In the genomic region with DNA sequence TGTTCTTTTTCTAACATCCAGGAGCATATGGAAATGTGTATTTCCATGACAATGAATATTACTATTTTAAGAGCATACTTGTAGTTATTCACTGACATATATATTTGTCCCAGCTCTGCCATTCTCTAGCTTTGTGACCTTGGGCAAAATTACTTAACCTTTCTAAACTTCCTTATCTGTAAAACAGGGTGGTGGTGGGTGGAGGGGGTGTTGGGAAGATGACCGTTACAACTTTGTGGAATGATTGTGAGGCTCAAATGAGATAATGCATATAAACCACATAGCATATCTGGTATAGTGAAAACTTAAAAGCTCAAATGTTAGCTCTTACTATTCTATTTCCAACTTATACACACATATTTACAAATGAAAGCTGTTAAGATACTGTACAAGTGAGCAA, we compare ENCODE assay signal across 9 cellular contexts. TPM values are rescaled to one million over a fixed set of nuclear protein-coding genes. Genes with fewer than 3 reads are reported as not detected.
DNase-seq lines count a peak whose midpoint lies in the region; ATAC-seq, FAIRE-seq and TF ChIP-seq lines count a peak whose summit lies in the region.
"Had no signal": no experiment of that assay in that cellular context is flagged by ENCODE, and none has a peak within 500 bp of the region (broad histone marks: within the 10 kb centered on the region; RNA-seq: fewer than 3 reads in every experiment).

No MANE protein-coding gene starts in this region.

- ATAC-seq in GM18858 (IDR thresholded peaks at IDR 0.05; ENCODE audit: unreplicated experiment), result no peak
- ATAC-seq: HepG2 had no signal

- H3K4me1 Mint-ChIP-seq in activated T-helper 2 cell treated with anti-CD3 and anti-CD28 coated beads, Interferon-gamma antibody, Interleukin-2, Interleukin-4, amounts not matched to agents 10 μg/mL and 5 μg/mL and 100 μg/mL, durations not matched to agents 14 hours and 24 hours and 36 hours (ENCODE audit: low read depth), result peaks cover 4% of the 10 kb centered on the region

- no peaks in the 10 kb centered on the region for H3K9me3 Mint-ChIP-seq in activated T-helper 2 cell treated with anti-CD3 and anti-CD28 coated beads, Interferon-gamma antibody, Interleukin-2, Interleukin-4, amounts not matched to agents 10 μg/mL and 5 μg/mL and 100 μg/mL, durations not matched to agents 14 hours and 24 hours and 36 hours
- H3K9me3 Mint-ChIP-seq: CD14-positive monocyte had no signal

- intact Hi-C loops in activated T-helper 2 cell treated with anti-CD3 and anti-CD28 coated beads, Interferon-gamma antibody, Interleukin-2, Interleukin-4, amounts not matched to agents 10 μg/mL and 5 μg/mL and 100 μg/mL, durations not matched to agents 14 hours and 24 hours and 36 hours (cut with micrococcal nuclease), result no loop called here

- peak overlapping the region; percentile 38 for H3K27ac Mint-ChIP-seq in activated T-helper 2 cell treated with anti-CD3 and anti-CD28 coated beads, Interferon-gamma antibody, Interleukin-2, Interleukin-4, amounts not matched to agents 10 μg/mL and 5 μg/mL and 100 μg/mL, durations not matched to agents 14 hours and 24 hours and 36 hours

- H3K27me3 Mint-ChIP-seq in activated T-helper 2 cell treated with anti-CD3 and anti-CD28 coated beads, Interferon-gamma antibody, Interleukin-2, Interleukin-4, amounts not matched to agents 10 μg/mL and 5 μg/mL and 100 μg/mL, durations not matched to agents 14 hours and 24 hours and 36 hours (ENCODE audit: low read depth), result no peaks in the 10 kb centered on the region

- no peak overlapping the region for H3K4me3 Mint-ChIP-seq in activated T-helper 2 cell treated with anti-CD3 and anti-CD28 coated beads, Interferon-gamma antibody, Interleukin-2, Interleukin-4, amounts not matched to agents 10 μg/mL and 5 μg/mL and 100 μg/mL, durations not matched to agents 14 hours and 24 hours and 36 hours (ENCODE audit: low read depth)
- H3K4me3 Mint-ChIP-seq: CD14-positive monocyte had no signal

- peaks cover 50% of the 10 kb centered on the region for H3K36me3 Mint-ChIP-seq in activated T-helper 2 cell treated with anti-CD3 and anti-CD28 coated beads, Interferon-gamma antibody, Interleukin-2, Interleukin-4, amounts not matched to agents 10 μg/mL and 5 μg/mL and 100 μg/mL, durations not matched to agents 14 hours and 24 hours and 36 hours (ENCODE audit: low read depth)

- no peak for TF ChIP-seq POLR2A in erythroblast (IDR thresholded peaks at IDR 0.05; ENCODE audit: low read length)

- FAIRE-seq in GM18507 (lab: Jason Lieb, UNC), result peak; percentile 41
- FAIRE-seq: HepG2 had no signal

- DNase-seq in GM18507 (ENCODE audit: extremely low spot score, insufficient read length, low read depth) (no peak), OCI-M2 (lab: John Stamatoyannopoulos, UW; ENCODE audit: unreplicated experiment) (peak; percentile 0), erythroblast (lab: John Stamatoyannopoulos, UW) (peak; percentile 69 to 87), epidermal melanocyte (ENCODE audit: insufficient read length, low spot score) (no peak), KG1 (lab: John Stamatoyannopoulos, UW) (no peak)
- no peak for DNase-seq in activated T-helper 2 cell treated with anti-CD3 and anti-CD28 coated beads, Interferon-gamma antibody, Interleukin-2, Interleukin-4, amounts not matched to agents 10 μg/mL and 5 μg/mL and 100 μg/mL, durations not matched to agents 14 hours and 24 hours and 36 hours (ENCODE audit: low spot score)

RNA-seq across cellular contexts. Expression of gene PHF6, which starts 33.9 kb away (rescaled TPM):
- 97.6 and 99.6 TPM in 2 replicates for total RNA-seq in activated T-helper 2 cell treated with anti-CD3 and anti-CD28 coated beads, Interferon-gamma antibody, Interleukin-2, Interleukin-4, amounts not matched to agents 10 μg/mL and 5 μg/mL and 100 μg/mL, durations not matched to agents 14 hours and 24 hours and 36 hours

RNA-seq across cellular contexts. Expression of gene HPRT1, which starts 53.0 kb away (rescaled TPM):
- 118 and 129 TPM in 2 replicates for total RNA-seq in activated T-helper 2 cell treated with anti-CD3 and anti-CD28 coated beads, Interferon-gamma antibody, Interleukin-2, Interleukin-4, amounts not matched to agents 10 μg/mL and 5 μg/mL and 100 μg/mL, durations not matched to agents 14 hours and 24 hours and 36 hours

Comparison
In these comparisons a context has a peak if more than half of its experiments do, and no peak if none do; other contexts are left out.
1. DNase-seq: peak in OCI-M2 (single experiment) and erythroblast (2 of 2); none in GM18507 (single experiment), activated T-helper 2 cell treated with anti-CD3 and anti-CD28 coated beads, Interferon-gamma antibody, Interleukin-2, Interleukin-4, amounts not matched to agents 10 μg/mL and 5 μg/mL and 100 μg/mL, durations not matched to agents 14 hours and 24 hours and 36 hours (single experiment), epidermal melanocyte (single experiment) and KG1 (single experiment).